In the genomic region with DNA sequence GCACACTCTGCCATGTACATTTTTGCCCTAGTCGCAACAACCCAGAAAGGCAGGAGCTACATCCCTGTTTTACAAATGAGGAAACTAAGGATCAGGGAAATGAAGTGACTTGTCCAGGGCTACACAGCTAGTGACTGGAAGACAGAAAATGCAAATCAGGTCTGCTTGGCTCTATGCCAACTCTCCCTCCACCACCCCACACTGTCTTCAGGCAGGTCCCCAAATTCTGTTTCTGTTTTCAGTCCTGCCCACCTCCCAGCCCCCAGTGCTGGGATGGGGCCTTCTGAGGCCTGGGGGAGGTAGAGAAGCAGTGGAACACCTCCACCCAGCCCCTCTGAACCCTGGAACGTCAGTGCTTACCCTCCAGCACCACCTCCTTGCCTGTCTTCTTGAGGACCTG, we compare ENCODE assay signal across 25 cellular contexts. TPM values are rescaled to one million over a fixed set of nuclear protein-coding genes. Genes with fewer than 3 reads are reported as not detected.
DNase-seq lines count a peak whose midpoint lies in the region; ATAC-seq, FAIRE-seq and TF ChIP-seq lines count a peak whose summit lies in the region.
"Had no signal": no experiment of that assay in that cellular context is flagged by ENCODE, and none has a peak within 500 bp of the region (broad histone marks: within the 10 kb centered on the region; RNA-seq: fewer than 3 reads in every experiment).

No MANE protein-coding gene starts in this region.

- H3K4ac ChIP-seq in IMR-90 (ENCODE audit: low read depth, low read length), result no peak overlapping the region

- H3K36me3 Mint-ChIP-seq in Caco-2 (ENCODE audit: insufficient read depth, unreplicated experiment), result no peaks in the 10 kb centered on the region
- no peaks in the 10 kb centered on the region for H3K36me3 Mint-ChIP-seq in activated CD4-positive, alpha-beta memory T cell treated with anti-CD3 and anti-CD28 coated beads for 36 hours
- H3K36me3 Mint-ChIP-seq: stimulated activated effector memory CD8-positive, alpha-beta T cell treated with anti-CD3 and anti-CD28 coated beads, Interleukin-12 subunit alpha, Interleukin-12 subunit beta, amount 100 ng/mL, for 72 hours had no signal

- H3K18ac ChIP-seq in IMR-90 (ENCODE audit: low read depth, low read length), result no peak overlapping the region

- DNase-seq in Caco-2 (no peak), IMR-90 (no peak), GM12878 (ENCODE audit: low read depth, low spot score) (no peak), osteoblast (ENCODE audit: insufficient read length, low spot score, missing footprints) (peak; percentile 69), NCI-H1436 treated with DMSO at 0.1 percent for 48 hours (lab: John Stamatoyannopoulos, UW) (no peak), NCI-H226 (no peak)
- DNase-seq in activated CD4-positive, alpha-beta memory T cell treated with anti-CD3 and anti-CD28 coated beads for 36 hours, result no peak
- DNase-seq: activated CD4-positive, CD25-positive, alpha-beta regulatory T cell treated with anti-CD3 and anti-CD28 coated beads, Interleukin-2, amount 50 U/mL, for 72 hours; activated CD8-positive, alpha-beta T cell treated with anti-CD3 and anti-CD28 coated beads, Interleukin-2, amount 10 ng/mL, durations not matched to agents 7 days and 5 days; activated gamma-delta T cell; brain microvascular endothelial cell; CD4-positive, alpha-beta memory T cell; GDM1; head of caudate nucleus; HFFc6; left lung; NCI-H1105; NCI-H2029 treated with DMSO at 0.1 percent for 48 hours; NCI-H446 treated with DMSO at 0.1 percent for 48 hours; nephron progenitor cell; stimulated activated CD4-positive, alpha-beta T cell treated with anti-CD3 and anti-CD28 coated beads, Interleukin-1b, Interleukin-23, amount 100 ng/mL, for 48 hours had no signal

- no peak overlapping the region for H4K91ac ChIP-seq in IMR-90 (ENCODE audit: insufficient read depth, low read depth, low read length)

- whole genome bisulfite sequencing in IMR-90 (ENCODE audit: extremely low coverage in 2 of 2, insufficient read length in 1 of 2), 2 experiments, result no CpG with 5 or more reads among the region's 2 CpGs
- 25% methylated on average over 2 of the region's 2 CpGs for WGBS in GM12878 (ENCODE audit: insufficient coverage, insufficient replicate concordance, low lambda C conversion rate, missing lambda C conversion rate)

- H3K36me3 ChIP-seq in Caco-2 (ENCODE audit: control insufficient read depth, insufficient read depth, low read length) (no peaks in the 10 kb centered on the region), IMR-90 (ENCODE audit: control insufficient read depth, insufficient read depth, low read length) (no peaks in the 10 kb centered on the region; the same call in none of the 2 replicates), GM12878 (ENCODE audit: control insufficient read depth in 2 of 2, insufficient read depth in 2 of 2, low read length in 1 of 2) (no peaks in the 10 kb centered on the region), osteoblast (ENCODE audit: insufficient read depth, low read length) (no peaks in the 10 kb centered on the region)
- H3K36me3 ChIP-seq: brain microvascular endothelial cell, left lung had no signal

- peak overlapping the region; percentile 85 for H2AK9ac ChIP-seq in IMR-90 (replicated peaks; ENCODE audit: low read depth, low read length, poor library complexity)

- no peak overlapping the region for H3K9ac ChIP-seq in IMR-90 (ENCODE audit: low read depth, low read length)
- H3K9ac ChIP-seq in GM12878 (ENCODE audit: control insufficient read depth, insufficient read depth, low read length), result no peak overlapping the region

- SMC1A ChIA-PET in GM12878 (lab: Charles Lee; ENCODE audit: uncharacterized antibody, unreplicated experiment), result no interaction called here

- dilution Hi-C loops in IMR-90 (cut with HindIII; ENCODE audit: low sequenced_read_pairs, unreplicated experiment), result no loop called here

- H2AFZ ChIP-seq in IMR-90 (replicated peaks; ENCODE audit: low read length, poor library complexity), result peak overlapping the region; percentile 56
- no peak overlapping the region for H2AFZ ChIP-seq in GM12878 (ENCODE audit: control insufficient read depth, low read depth, low read length)
- H2AFZ ChIP-seq in osteoblast (ENCODE audit: low read length), result no peak overlapping the region

- no peaks in the 10 kb centered on the region for H3K27me3 ChIP-seq in Caco-2 (replicated peaks; ENCODE audit: control insufficient read depth, insufficient read depth, low read length)
- no peaks in the 10 kb centered on the region for H3K27me3 ChIP-seq in IMR-90 (ENCODE audit: control insufficient read depth, insufficient read depth, low read length)
- H3K27me3 ChIP-seq in GM12878 (replicated peaks in 1 of 2; ENCODE audit: control insufficient read depth in 2 of 2, insufficient read depth in 2 of 2, low read length in 1 of 2), result no peaks in the 10 kb centered on the region; a peak in 1 of 4 replicates
- H3K27me3 ChIP-seq in osteoblast (ENCODE audit: insufficient read depth, low read length), result no peaks in the 10 kb centered on the region
- H3K27me3 ChIP-seq: brain microvascular endothelial cell had no signal

- no peak overlapping the region for H2AK5ac ChIP-seq in IMR-90 (ENCODE audit: low read depth, low read length)

- H3K9me3 ChIP-seq in Caco-2 (no peaks in the 10 kb centered on the region), IMR-90 (ENCODE audit: control insufficient read depth, insufficient read depth, low read length) (no peaks in the 10 kb centered on the region), GM12878 (replicated peaks; ENCODE audit: control insufficient read depth, insufficient read depth, low read length) (no peaks in the 10 kb centered on the region), osteoblast (ENCODE audit: low read depth, low read length) (no peaks in the 10 kb centered on the region)
- H3K9me3 ChIP-seq: left lung had no signal

- TF ChIP-seq RAD21 in IMR-90 (IDR thresholded peaks at IDR 0.05; ENCODE audit: low read length), result no peak
- no peak for TF ChIP-seq RAD21 in GM12878 (IDR thresholded peaks at IDR 0.05; ENCODE audit: insufficient read depth, low read depth, low read length)

- H4K8ac ChIP-seq in IMR-90 (ENCODE audit: low read depth in 2 of 2, low read length in 2 of 2), result no peak overlapping the region

- TF ChIP-seq EP300 in GM12878 (IDR thresholded peaks at IDR 0.05; ENCODE audit: borderline replicate concordance in 1 of 2, control insufficient read depth in 1 of 2, low read depth in 2 of 2, low read length in 2 of 2), result no peak

- H3K27me3 Mint-ChIP-seq in Caco-2 (ENCODE audit: insufficient read depth, unreplicated experiment), result no peaks in the 10 kb centered on the region
- H3K27me3 Mint-ChIP-seq in activated CD4-positive, alpha-beta memory T cell treated with anti-CD3 and anti-CD28 coated beads for 36 hours, result no peaks in the 10 kb centered on the region
- H3K27me3 Mint-ChIP-seq: CD4-positive, alpha-beta memory T cell had no signal

- no peak overlapping the region for H3K56ac ChIP-seq in IMR-90 (ENCODE audit: extremely low read depth, insufficient read depth, low read length)

- H3K9me1 ChIP-seq in IMR-90 (ENCODE audit: insufficient read depth, low read length), result peaks cover 15% of the 10 kb centered on the region; the same call in 1 of the 2 replicates

- TF ChIP-seq POLR2A in IMR-90 (IDR thresholded peaks at IDR 0.05; ENCODE audit: low read depth, low read length) (no peak), GM12878 (IDR thresholded peaks at IDR 0.05; ENCODE audit: low read depth, low read length) (no peak)

- no peak overlapping the region for H3K4me3 ChIP-seq in Caco-2 (ENCODE audit: low read depth, low read length)
- no peak overlapping the region for H3K4me3 ChIP-seq in IMR-90 (ENCODE audit: insufficient read depth, low read depth, low read length)
- no peak overlapping the region for H3K4me3 ChIP-seq in GM12878
- no peak overlapping the region for H3K4me3 ChIP-seq in osteoblast (ENCODE audit: insufficient read depth, low read length)
- H3K4me3 ChIP-seq: left lung, skin epidermis had no signal

- H3K4me3 Mint-ChIP-seq in Caco-2 (ENCODE audit: unreplicated experiment), result no peak overlapping the region
- no peak overlapping the region for H3K4me3 Mint-ChIP-seq in activated CD4-positive, alpha-beta memory T cell treated with anti-CD3 and anti-CD28 coated beads for 36 hours
- H3K4me3 Mint-ChIP-seq: activated CD8-positive, alpha-beta T cell treated with anti-CD3 and anti-CD28 coated beads, Interleukin-2, amount 10 ng/mL, durations not matched to agents 7 days and 5 days; CD4-positive, alpha-beta memory T cell; dendritic cell treated with granulocyte-macrophage colony-stimulating factor and Interleukin-4, amounts not matched to agents 40 ng/mL and 50 ng/mL, for 4 days; HFFc6; nephron progenitor cell; stimulated activated effector memory CD8-positive, alpha-beta T cell treated with anti-CD3 and anti-CD28 coated beads, Interleukin-12 subunit alpha, Interleukin-12 subunit beta, amount 100 ng/mL, for 72 hours had no signal

- no peak overlapping the region for H2BK20ac ChIP-seq in IMR-90 (ENCODE audit: low read depth, low read length)

- H3K27ac ChIP-seq in IMR-90 (ENCODE audit: insufficient read depth, low read length), result no peak overlapping the region
- H3K27ac ChIP-seq in GM12878 (ENCODE audit: control insufficient read depth, insufficient read depth), result no peak overlapping the region
- no peak overlapping the region for H3K27ac ChIP-seq in osteoblast (ENCODE audit: low read depth, low read length)
- H3K27ac ChIP-seq: brain microvascular endothelial cell, left lung had no signal

- peaks cover 4 to 22% of the 10 kb centered on the region in 2 experiments; a peak in 2 of 4 replicates for H3K79me1 ChIP-seq in IMR-90 (ENCODE audit: low read depth in 1 of 2, low read length in 2 of 2)

- H3K9me3 Mint-ChIP-seq in Caco-2 (ENCODE audit: unreplicated experiment), result no peaks in the 10 kb centered on the region
- H3K9me3 Mint-ChIP-seq in activated CD4-positive, alpha-beta memory T cell treated with anti-CD3 and anti-CD28 coated beads for 36 hours, result no peaks in the 10 kb centered on the region
- H3K9me3 Mint-ChIP-seq: CD4-positive, alpha-beta memory T cell; dendritic cell treated with granulocyte-macrophage colony-stimulating factor and Interleukin-4, amounts not matched to agents 40 ng/mL and 50 ng/mL, for 4 days; HFFc6; nephron progenitor cell; stimulated activated effector memory CD8-positive, alpha-beta T cell treated with anti-CD3 and anti-CD28 coated beads, Interleukin-12 subunit alpha, Interleukin-12 subunit beta, amount 100 ng/mL, for 72 hours had no signal

- BruUV-seq in Caco-2 (replicated peaks; lab: Mats Ljungman, UMichigan) (no TSS peak), IMR-90 (replicated peaks; lab: Mats Ljungman, UMichigan) (no TSS peak), GM12878 (replicated peaks; lab: Mats Ljungman, UMichigan) (no TSS peak)

- H4K5ac ChIP-seq in IMR-90 (ENCODE audit: low read depth, low read length), result no peak overlapping the region

- no peak for ATAC-seq in IMR-90 (ENCODE audit: low read depth)
- ATAC-seq in GM12878, result no peak
- ATAC-seq: activated CD8-positive, alpha-beta T cell treated with anti-CD3 and anti-CD28 coated beads, Interleukin-2, amount 10 ng/mL, durations not matched to agents 7 days and 5 days; left lung; stimulated activated effector memory CD8-positive, alpha-beta T cell treated with anti-CD3 and anti-CD28 coated beads, Interleukin-12 subunit alpha, Interleukin-12 subunit beta, amount 100 ng/mL, for 72 hours had no signal

- H3K14ac ChIP-seq in IMR-90 (replicated peaks; ENCODE audit: low read depth, low read length), result no peak overlapping the region

- no peak overlapping the region for H2BK15ac ChIP-seq in IMR-90 (ENCODE audit: low read depth, low read length)

- RAD21 ChIA-PET in GM12878 (lab: Charles Lee; ENCODE audit: unreplicated experiment), result no interaction called here

- POLR2A ChIA-PET in Caco-2 (lab: Charles Lee) (no interaction called here), IMR-90 (lab: Charles Lee; ENCODE audit: unreplicated experiment) (no interaction called here), GM12878 (lab: Charles Lee) (no interaction called here)
- POLR2A ChIA-PET in activated CD4-positive, alpha-beta memory T cell treated with anti-CD3 and anti-CD28 coated beads for 36 hours (lab: Charles Lee), result no interaction called here

- H3K27ac Mint-ChIP-seq in Caco-2 (ENCODE audit: unreplicated experiment), result peak overlapping the region; percentile 13
- no peak overlapping the region for H3K27ac Mint-ChIP-seq in activated CD4-positive, alpha-beta memory T cell treated with anti-CD3 and anti-CD28 coated beads for 36 hours
- H3K27ac Mint-ChIP-seq: activated CD8-positive, alpha-beta T cell treated with anti-CD3 and anti-CD28 coated beads, Interleukin-2, amount 10 ng/mL, durations not matched to agents 7 days and 5 days; CD4-positive, alpha-beta memory T cell; dendritic cell treated with granulocyte-macrophage colony-stimulating factor and Interleukin-4, amounts not matched to agents 40 ng/mL and 50 ng/mL, for 4 days; HFFc6; nephron progenitor cell; stimulated activated effector memory CD8-positive, alpha-beta T cell treated with anti-CD3 and anti-CD28 coated beads, Interleukin-12 subunit alpha, Interleukin-12 subunit beta, amount 100 ng/mL, for 72 hours had no signal

- H2BK120ac ChIP-seq in IMR-90 (ENCODE audit: low read depth, low read length), result no peak overlapping the region

- peaks cover 11% of the 10 kb centered on the region for H3K4me1 Mint-ChIP-seq in Caco-2 (ENCODE audit: low read depth, unreplicated experiment)
- peaks cover 7% of the 10 kb centered on the region for H3K4me1 Mint-ChIP-seq in activated CD4-positive, alpha-beta memory T cell treated with anti-CD3 and anti-CD28 coated beads for 36 hours (ENCODE audit: low read depth)
- H3K4me1 Mint-ChIP-seq: nephron progenitor cell had no signal

- H3K79me2 ChIP-seq in GM12878 (ENCODE audit: control insufficient read depth, insufficient read depth, low read length) (no peaks in the 10 kb centered on the region), osteoblast (ENCODE audit: insufficient read depth, low read length) (no peaks in the 10 kb centered on the region)

- no peak overlapping the region for H2BK5ac ChIP-seq in IMR-90 (ENCODE audit: low read depth, low read length, poor library complexity, severe bottlenecking)

- no peak for FAIRE-seq in GM12878 (lab: Jason Lieb, UNC)
- FAIRE-seq: HTR-8/SVneo had no signal

- TF ChIP-seq CTCF in Caco-2 (IDR thresholded peaks at IDR 0.05; ENCODE audit: insufficient read depth in 1 of 2, low read depth in 1 of 2, low read length in 1 of 2, severe bottlenecking in 1 of 2, unreplicated experiment in 1 of 2) (no peak), IMR-90 (conservative IDR thresholded peaks at IDR 0.05; ENCODE audit: low read depth, low read length) (no peak), GM12878 (IDR thresholded peaks at IDR 0.05 in 2 of 3, conservative IDR thresholded peaks at IDR 0.05 in 1 of 3; ENCODE audit: control insufficient read depth in 2 of 3, extremely low read depth in 1 of 3, insufficient read depth in 1 of 3, low read depth in 3 of 3, low read length in 3 of 3) (no peak), osteoblast (IDR thresholded peaks at IDR 0.05; ENCODE audit: extremely low read depth, low read depth, low read length) (no peak)

- peaks cover 17% of the 10 kb centered on the region for H3K4me1 ChIP-seq in Caco-2
- H3K4me1 ChIP-seq in IMR-90 (ENCODE audit: control insufficient read depth, insufficient read depth, low read length), result peaks cover 6% of the 10 kb centered on the region
- H3K4me1 ChIP-seq in GM12878 (ENCODE audit: control insufficient read depth, insufficient read depth, low read length), result peaks cover 22% of the 10 kb centered on the region
- peaks cover 11% of the 10 kb centered on the region for H3K4me1 ChIP-seq in osteoblast (ENCODE audit: insufficient read depth, low read length)

- H4K20me1 ChIP-seq in IMR-90 (ENCODE audit: insufficient read depth, low read length), result no peaks in the 10 kb centered on the region
- no peaks in the 10 kb centered on the region for H4K20me1 ChIP-seq in GM12878 (ENCODE audit: control insufficient read depth, insufficient read depth)
- H4K20me1 ChIP-seq in osteoblast (ENCODE audit: insufficient read depth, low read length), result no peaks in the 10 kb centered on the region

- H3K4me2 ChIP-seq in IMR-90 (ENCODE audit: low read depth, low read length) (no peak overlapping the region), GM12878 (ENCODE audit: control insufficient read depth, insufficient read depth) (0 out of 2 replicates have a peak overlapping the region, but pooled peaks have one; percentile 7), osteoblast (ENCODE audit: insufficient read depth, low read length) (no peak overlapping the region)

- H3K23ac ChIP-seq in IMR-90 (ENCODE audit: low read depth, low read length), result no peak overlapping the region

- in situ Hi-C loops in IMR-90 (cut with MboI; ENCODE audit: low sequenced_read_pairs), result no loop called here
- in situ Hi-C loops in GM12878 (cut with MboI), result no loop called here

- CTCF ChIA-PET in Caco-2 (lab: Charles Lee) (no interaction called here), IMR-90 (lab: Yijun Ruan, JAX) (no interaction called here), GM12878 (lab: Yijun Ruan, JAX) (no interaction called here)
- CTCF ChIA-PET in activated CD4-positive, alpha-beta memory T cell treated with anti-CD3 and anti-CD28 coated beads for 36 hours (lab: Charles Lee), result interaction anchor here (0.9 to 1.4 kb wide), 2 partner anchors 19 to 229 kb away, joined by 3 to 5 read pairs; no protein-coding TSS in a partner anchor

- intact Hi-C loops in Caco-2 (cut with micrococcal nuclease; ENCODE audit: unreplicated experiment), result no loop called here
- intact Hi-C loops in IMR-90 (cut with micrococcal nuclease), result no loop called here
- intact Hi-C loops in GM12878 (cut with micrococcal nuclease; ENCODE audit: unreplicated experiment), result no loop called here
- intact Hi-C loops in activated CD4-positive, alpha-beta memory T cell treated with anti-CD3 and anti-CD28 coated beads for 36 hours (cut with micrococcal nuclease), result no loop called here

RNA-seq across cellular contexts. Expression of a gene that starts 5.1 kb away (rescaled TPM):
- total RNA-seq in Caco-2 (2022) (13.6 and 15.4 TPM in 2 replicates), IMR-90 (2012; rRNA removed) (13.3 and 15.4 TPM in 2 replicates), GM12878 (2014; rRNA removed) (4.1 and 5.1 TPM in 2 replicates), GM12878 (2014; rRNA removed; fragmentation: Illumina TruSeq; extraction: Trizol) (1.8 and 1.9 TPM in 2 replicates), GM12878 (2021) (3.4 and 3.9 TPM in 2 replicates), osteoblast (27.1 and 27.5 TPM in 2 replicates)
- polyA plus RNA-seq in IMR-90 (2012; rRNA removed) (10.6 and 12.1 TPM in 2 replicates), GM12878 (2011; rRNA removed) (0.26 and 0.48 TPM in 2 replicates), GM12878 (2014; fragmentation: Illumina TruSeq; extraction: Trizol) (0.51 and 1.7 TPM in 2 replicates), GM12878 (2014; fragmentation: Nextera tagmentation; extraction: Ambion mirVana) (under 1 TPM; 0.26 to 0.35 TPM), GM12878 (2014; rRNA removed) (3.7 and 4.0 TPM in 2 replicates), GM12878 (2016; fragmentation: Nextera tagmentation; extraction: Ambion mirVana) (1 to 10 TPM in 1 of 2 experiments, under 1 TPM in 1; 0.42 to 3.7 TPM)
- 9.5 and 14.6 TPM in 2 replicates for polyA plus RNA-seq in IMR-90 (2012; cell fraction: cytosol; rRNA removed)
- polyA plus RNA-seq in IMR-90 (2012; cell fraction: nucleus; rRNA removed; ENCODE audit: low replicate concordance), result 5.9 and 10.1 TPM in 2 replicates
- 0.15 and 0.39 TPM in 2 replicates for total RNA-seq in GM12878 (2013; cell fraction: nucleolus; rRNA removed)
- polyA plus RNA-seq in GM12878 (2011; ENCODE audit: low read depth), result 1.00 TPM
- 0.75 and 1.1 TPM in 2 replicates for polyA plus RNA-seq in GM12878 (2011; cell fraction: cytosol; rRNA removed)
- polyA plus RNA-seq in GM12878 (2011; cell fraction: nucleus; rRNA removed), result 0.37 and 0.48 TPM in 2 replicates
- 2.0 and 2.1 TPM in 2 replicates for polyA plus RNA-seq in GM12878 (2012)
- 0.51 and 0.72 TPM in 2 replicates for polyA minus RNA-seq in GM12878 (2011; rRNA and poly(A)+ RNA removed)
- polyA minus RNA-seq in GM12878 (2011; cell fraction: cytosol; rRNA and poly(A)+ RNA removed), result 0.83 TPM in 1 of 2 replicates, not detected in the other
- not detected in 2 replicates for polyA minus RNA-seq in GM12878 (2011; cell fraction: nucleus; rRNA and poly(A)+ RNA removed)
- 1 to 10 TPM; 5.6 to 5.7 TPM for total RNA-seq in activated CD4-positive, alpha-beta memory T cell treated with anti-CD3 and anti-CD28 coated beads for 36 hours

RNA-seq across cellular contexts. Expression of a gene that starts 37.2 kb away (rescaled TPM):
- total RNA-seq in Caco-2 (2022) (116 and 120 TPM in 2 replicates), IMR-90 (2012; rRNA removed) (22.2 and 28.1 TPM in 2 replicates), GM12878 (2014; rRNA removed) (29.3 and 36.0 TPM in 2 replicates), GM12878 (2014; rRNA removed; fragmentation: Illumina TruSeq; extraction: Trizol) (34.2 and 38.5 TPM in 2 replicates), GM12878 (2021) (35.2 and 38.2 TPM in 2 replicates), osteoblast (14.4 and 16.6 TPM in 2 replicates)
- polyA plus RNA-seq in IMR-90 (2012; rRNA removed) (21.7 and 23.9 TPM in 2 replicates), GM12878 (2011; rRNA removed) (30.9 and 36.1 TPM in 2 replicates), GM12878 (2014; fragmentation: Illumina TruSeq; extraction: Trizol) (39.1 and 48.6 TPM in 2 replicates), GM12878 (2014; fragmentation: Nextera tagmentation; extraction: Ambion mirVana) (10 to 100 TPM; 61.2 to 67.6 TPM), GM12878 (2014; rRNA removed) (30.4 and 31.2 TPM in 2 replicates), GM12878 (2016; fragmentation: Nextera tagmentation; extraction: Ambion mirVana) (10 to 100 TPM; 53.2 to 55.0 TPM)
- polyA plus RNA-seq in IMR-90 (2012; cell fraction: cytosol; rRNA removed), result 12.6 and 19.7 TPM in 2 replicates
- polyA plus RNA-seq in IMR-90 (2012; cell fraction: nucleus; rRNA removed; ENCODE audit: low replicate concordance), result 28.7 and 68.1 TPM in 2 replicates
- 30.0 and 35.6 TPM in 2 replicates for total RNA-seq in GM12878 (2013; cell fraction: nucleolus; rRNA removed)
- polyA plus RNA-seq in GM12878 (2011; ENCODE audit: low read depth), result 20.4 TPM
- 41.4 and 47.5 TPM in 2 replicates for polyA plus RNA-seq in GM12878 (2011; cell fraction: cytosol; rRNA removed)
- polyA plus RNA-seq in GM12878 (2011; cell fraction: nucleus; rRNA removed), result 46.7 and 53.7 TPM in 2 replicates
- polyA plus RNA-seq in GM12878 (2012), result 22.6 and 22.9 TPM in 2 replicates
- 45.6 and 53.9 TPM in 2 replicates for polyA minus RNA-seq in GM12878 (2011; rRNA and poly(A)+ RNA removed)
- polyA minus RNA-seq in GM12878 (2011; cell fraction: cytosol; rRNA and poly(A)+ RNA removed), result 11.6 and 14.2 TPM in 2 replicates
- polyA minus RNA-seq in GM12878 (2011; cell fraction: nucleus; rRNA and poly(A)+ RNA removed), result 14.4 and 27.3 TPM in 2 replicates
- total RNA-seq in activated CD4-positive, alpha-beta memory T cell treated with anti-CD3 and anti-CD28 coated beads for 36 hours, result 10 to 100 TPM; 39.6 to 40.3 TPM

RNA-seq across cellular contexts. Expression of a gene that starts 51.4 kb away (rescaled TPM):
- total RNA-seq in Caco-2 (2022) (30.6 and 33.3 TPM in 2 replicates), IMR-90 (2012; rRNA removed) (3.3 and 3.8 TPM in 2 replicates), GM12878 (2014; rRNA removed) (2.6 and 2.7 TPM in 2 replicates), GM12878 (2014; rRNA removed; fragmentation: Illumina TruSeq; extraction: Trizol) (3.0 and 3.6 TPM in 2 replicates), GM12878 (2021) (5.7 and 6.2 TPM in 2 replicates), osteoblast (10.3 and 11.2 TPM in 2 replicates)
- polyA plus RNA-seq in IMR-90 (2012; rRNA removed) (6.2 and 6.3 TPM in 2 replicates), GM12878 (2011; rRNA removed) (6.9 and 8.2 TPM in 2 replicates), GM12878 (2014; fragmentation: Illumina TruSeq; extraction: Trizol) (4.3 and 5.2 TPM in 2 replicates), GM12878 (2014; fragmentation: Nextera tagmentation; extraction: Ambion mirVana) (under 1 TPM; 0.61 to 0.62 TPM), GM12878 (2014; rRNA removed) (6.2 and 7.0 TPM in 2 replicates), GM12878 (2016; fragmentation: Nextera tagmentation; extraction: Ambion mirVana) (1 to 10 TPM; 7.1 to 8.6 TPM)
- polyA plus RNA-seq in IMR-90 (2012; cell fraction: cytosol; rRNA removed), result 4.9 and 6.7 TPM in 2 replicates
- 25.6 and 26.9 TPM in 2 replicates for polyA plus RNA-seq in IMR-90 (2012; cell fraction: nucleus; rRNA removed; ENCODE audit: low replicate concordance)
- total RNA-seq in GM12878 (2013; cell fraction: nucleolus; rRNA removed), result 21.8 and 22.2 TPM in 2 replicates
- polyA plus RNA-seq in GM12878 (2011; ENCODE audit: low read depth), result 2.7 TPM
- 7.8 and 9.2 TPM in 2 replicates for polyA plus RNA-seq in GM12878 (2011; cell fraction: cytosol; rRNA removed)
- 14.9 and 15.5 TPM in 2 replicates for polyA plus RNA-seq in GM12878 (2011; cell fraction: nucleus; rRNA removed)
- 4.8 and 6.5 TPM in 2 replicates for polyA plus RNA-seq in GM12878 (2012)
- polyA minus RNA-seq in GM12878 (2011; rRNA and poly(A)+ RNA removed), result 10.7 and 15.5 TPM in 2 replicates
- polyA minus RNA-seq in GM12878 (2011; cell fraction: cytosol; rRNA and poly(A)+ RNA removed), result 6.1 and 8.6 TPM in 2 replicates
- polyA minus RNA-seq in GM12878 (2011; cell fraction: nucleus; rRNA and poly(A)+ RNA removed), result 4.0 and 7.4 TPM in 2 replicates
- total RNA-seq in activated CD4-positive, alpha-beta memory T cell treated with anti-CD3 and anti-CD28 coated beads for 36 hours, result 10 to 100 TPM; 10.9 to 12.9 TPM
